Comparison of ENCODE assay signal across 21 cellular contexts in genomic region chr2:184767059-184767458, GRCh38.
DNase-seq lines count a peak whose midpoint lies in the region; ATAC-seq and TF ChIP-seq lines count a peak whose summit lies in the region.
"Had no signal": no experiment of that assay in that cellular context is flagged by ENCODE, and none has a peak within 500 bp of the region (broad histone marks: within the 10 kb centered on the region; RNA-seq: fewer than 3 reads in every experiment).

No MANE protein-coding gene starts in this region.

- POLR2A ChIA-PET in CD4-positive, alpha-beta T cell (lab: Charles Lee): no interaction called here
- POLR2A ChIA-PET in CD8-positive, alpha-beta T cell (lab: Charles Lee): no interaction called here

- CTCF ChIA-PET in CD4-positive, alpha-beta T cell (lab: Charles Lee): no interaction called here
- CTCF ChIA-PET in CD8-positive, alpha-beta T cell (lab: Charles Lee): no interaction called here

- H3K27ac Mint-ChIP-seq in CD4-positive, alpha-beta T cell: no peak overlapping the region
- H3K27ac Mint-ChIP-seq in CD8-positive, alpha-beta T cell: no peak overlapping the region

- no peak for TF ChIP-seq CTCF in HL-60 (IDR thresholded peaks at IDR 0.05; ENCODE audit: insufficient read depth, low read length)
- no peak for TF ChIP-seq CTCF in neutrophil (IDR thresholded peaks at IDR 0.05)
- TF ChIP-seq CTCF in CD4-positive, alpha-beta T cell (IDR thresholded peaks at IDR 0.05): no peak
- no peak for TF ChIP-seq CTCF in CD8-positive, alpha-beta T cell (IDR thresholded peaks at IDR 0.05)
- no peak for TF ChIP-seq CTCF in left ventricle myocardium inferior (IDR thresholded peaks at IDR 0.05; ENCODE audit: borderline replicate concordance)

- H3K36me3 ChIP-seq in neutrophil (no peaks in the 10 kb centered on the region), left ventricle myocardium inferior (no peaks in the 10 kb centered on the region)
- no peaks in the 10 kb centered on the region for H3K36me3 ChIP-seq in CD8-positive, alpha-beta T cell (ENCODE audit: insufficient read depth, low read length)
- H3K36me3 ChIP-seq: BLaER1 treated with 17β-estradiol and CSF1 and Interleukin-3, amounts not matched to agents 10 nM and 100 nM had no signal

- no peak for ATAC-seq in CD4-positive, alpha-beta T cell (ENCODE audit: poor library complexity)
- ATAC-seq in CD8-positive, alpha-beta T cell: no peak
- ATAC-seq: Panc1 had no signal

- H3K9me3 ChIP-seq in neutrophil (no peaks in the 10 kb centered on the region), left ventricle myocardium inferior (replicated peaks) (no peaks in the 10 kb centered on the region)
- no peaks in the 10 kb centered on the region for H3K9me3 ChIP-seq in CD4-positive, alpha-beta T cell (ENCODE audit: control insufficient read depth, low read length)
- no peaks in the 10 kb centered on the region for H3K9me3 ChIP-seq in CD8-positive, alpha-beta T cell (ENCODE audit: low read length)
- H3K9me3 ChIP-seq: BLaER1 treated with 17β-estradiol and CSF1 and Interleukin-3, amounts not matched to agents 10 nM and 100 nM had no signal

- intact Hi-C loops in CD4-positive, alpha-beta T cell (cut with DNase I, micrococcal nuclease): no loop called here
- intact Hi-C loops in CD8-positive, alpha-beta T cell (cut with DNase I, micrococcal nuclease): no loop called here
- intact Hi-C loops in left ventricle myocardium inferior (cut with micrococcal nuclease): no loop called here

- H3K27ac ChIP-seq in HL-60 (replicated peaks) (peak overlapping the region; percentile 40; the same call in 1 of the 2 replicates), neutrophil (peak overlapping the region; percentile 55), left ventricle myocardium inferior (replicated peaks) (no peak overlapping the region)
- no peak overlapping the region for H3K27ac ChIP-seq in CD4-positive, alpha-beta T cell (ENCODE audit: low read depth, low read length)
- H3K27ac ChIP-seq in CD8-positive, alpha-beta T cell (ENCODE audit: low read depth, low read length): no peak overlapping the region
- H3K27ac ChIP-seq: BLaER1 treated with 17β-estradiol and CSF1 and Interleukin-3, amounts not matched to agents 10 nM and 100 nM; GM23248; RWPE1 had no signal

- H3K4me3 Mint-ChIP-seq in CD4-positive, alpha-beta T cell: no peak overlapping the region
- H3K4me3 Mint-ChIP-seq in CD8-positive, alpha-beta T cell: no peak overlapping the region

- H3K27me3 ChIP-seq in HL-60 (ENCODE audit: insufficient read depth, poor library complexity, severe bottlenecking) (no peaks in the 10 kb centered on the region), neutrophil (no peaks in the 10 kb centered on the region), left ventricle myocardium inferior (ENCODE audit: low read depth) (no peaks in the 10 kb centered on the region)
- H3K27me3 ChIP-seq in CD4-positive, alpha-beta T cell (ENCODE audit: control insufficient read depth, insufficient read depth, low read length): no peaks in the 10 kb centered on the region
- no peaks in the 10 kb centered on the region for H3K27me3 ChIP-seq in CD8-positive, alpha-beta T cell (ENCODE audit: insufficient read depth, low read length)
- H3K27me3 ChIP-seq: BLaER1 treated with 17β-estradiol and CSF1 and Interleukin-3, amounts not matched to agents 10 nM and 100 nM had no signal

- DNase-seq in ELR (ENCODE audit: low read depth): peak; percentile 33
- no peak for DNase-seq in HL-60 (ENCODE audit: low read depth in 1 of 2, low spot score in 1 of 2)
- peak; percentile 45 for DNase-seq in OCI-M1 (lab: John Stamatoyannopoulos, UW)
- DNase-seq in CD4-positive, alpha-beta T cell: no peak
- no peak for DNase-seq in CD8-positive, alpha-beta T cell
- no peak for DNase-seq in left ventricle myocardium inferior
- DNase-seq: AML-193, Calu3, DMS79 treated with DMSO at 0.1 percent for 48 hours, GM23248, HCEC 1CT, Karpas-422, NCI-H1105 treated with DMSO at 0.1 percent for 48 hours, NCI-H2029, NCI-H446 treated with DMSO at 0.1 percent for 48 hours, NCI-H526, SHP77 had no signal

- H3K36me3 Mint-ChIP-seq in CD4-positive, alpha-beta T cell (ENCODE audit: low read depth): no peaks in the 10 kb centered on the region
- H3K36me3 Mint-ChIP-seq in CD8-positive, alpha-beta T cell: no peaks in the 10 kb centered on the region

- H3K4me3 ChIP-seq in HL-60 (replicated peaks; ENCODE audit: insufficient read depth, low read length): no peak overlapping the region
- peak overlapping the region in 1 of 2 experiments; percentile 5 for H3K4me3 ChIP-seq in neutrophil (ENCODE audit: low read depth in 1 of 2, low read length in 1 of 2)
- H3K4me3 ChIP-seq in CD8-positive, alpha-beta T cell (ENCODE audit: low read depth, low read length): no peak overlapping the region
- H3K4me3 ChIP-seq in left ventricle myocardium inferior: no peak overlapping the region
- H3K4me3 ChIP-seq: BLaER1 treated with 17β-estradiol and CSF1 and Interleukin-3, amounts not matched to agents 10 nM and 100 nM; GM23248 had no signal

- H3K27me3 Mint-ChIP-seq in CD4-positive, alpha-beta T cell: no peaks in the 10 kb centered on the region
- H3K27me3 Mint-ChIP-seq in CD8-positive, alpha-beta T cell (ENCODE audit: low read depth): no peaks in the 10 kb centered on the region

- no peaks in the 10 kb centered on the region for H3K9me3 Mint-ChIP-seq in CD4-positive, alpha-beta T cell
- peaks cover 5% of the 10 kb centered on the region for H3K9me3 Mint-ChIP-seq in CD8-positive, alpha-beta T cell

- H3K4me1 Mint-ChIP-seq in CD4-positive, alpha-beta T cell (ENCODE audit: low read depth): no peaks in the 10 kb centered on the region
- H3K4me1 Mint-ChIP-seq in CD8-positive, alpha-beta T cell (ENCODE audit: low read depth): no peaks in the 10 kb centered on the region

- H3K4me1 ChIP-seq in neutrophil (ENCODE audit: control insufficient read depth in 1 of 2, insufficient read depth in 1 of 2, low read depth in 1 of 2, low read length in 1 of 2): peaks cover 17 to 54% of the 10 kb centered on the region in 2 experiments
- H3K4me1 ChIP-seq in CD8-positive, alpha-beta T cell (ENCODE audit: insufficient read depth, low read length): no peaks in the 10 kb centered on the region
- no peaks in the 10 kb centered on the region for H3K4me1 ChIP-seq in left ventricle myocardium inferior
- H3K4me1 ChIP-seq: BLaER1 treated with 17β-estradiol and CSF1 and Interleukin-3, amounts not matched to agents 10 nM and 100 nM had no signal

Comparison
In these comparisons a context has a peak if more than half of its experiments do, and no peak if none do; other contexts are left out.
1. DNase-seq: peak in ELR (single experiment) and OCI-M1 (single experiment); none in HL-60 (0 of 2), CD4-positive, alpha-beta T cell (0 of 10), CD8-positive, alpha-beta T cell (0 of 7) and left ventricle myocardium inferior (single experiment).
2. H3K27ac ChIP-seq: peak in HL-60 (single experiment) and neutrophil (single experiment); none in CD4-positive, alpha-beta T cell (single experiment), CD8-positive, alpha-beta T cell (single experiment) and left ventricle myocardium inferior (single experiment).